In the genomic region with DNA sequence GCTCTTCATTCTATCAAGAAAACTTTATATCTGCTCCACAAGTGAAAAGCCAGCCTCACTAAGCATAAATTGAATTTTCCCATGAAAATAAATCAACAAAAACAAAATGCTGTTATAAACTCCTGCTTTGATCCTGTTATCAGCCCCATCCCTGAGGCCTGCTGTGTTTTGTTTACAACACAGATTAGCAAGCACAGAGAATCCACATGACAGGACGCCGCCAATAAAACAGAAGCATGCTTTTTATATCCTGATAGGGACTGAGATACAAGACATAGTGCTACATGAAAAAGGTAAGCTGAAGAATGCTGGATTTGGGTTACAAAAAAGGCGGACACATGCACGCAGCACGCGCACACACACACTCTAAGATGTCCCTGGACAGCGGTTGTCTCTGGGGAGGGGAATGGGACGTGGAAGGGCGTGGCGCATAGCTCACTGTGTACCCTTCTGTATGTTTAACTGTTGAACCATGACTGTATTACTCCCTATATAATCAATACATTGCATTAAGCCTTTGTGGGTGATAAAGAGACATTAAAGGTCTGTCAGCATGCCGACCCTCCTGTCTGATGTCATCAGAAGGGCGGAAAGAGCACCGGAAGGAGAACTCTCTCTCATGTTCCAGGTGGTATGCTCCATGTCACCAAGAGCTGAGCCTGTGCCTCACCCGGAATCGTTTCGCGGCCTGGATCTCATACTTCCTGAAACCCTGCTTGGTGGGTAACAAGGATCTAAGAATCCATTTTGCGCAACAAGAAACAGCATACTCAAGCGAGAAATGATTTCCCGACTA, we compare ENCODE assay signal across 16 cellular contexts.
"Had no signal": no experiment of that assay in that cellular context is flagged by ENCODE, and none has a peak within 500 bp of the region (broad histone marks: within the 10 kb centered on the region; RNA-seq: fewer than 3 reads in every experiment).

No MANE protein-coding gene starts in this region.

- H3K27ac Mint-ChIP-seq: activated CD4-positive, alpha-beta T cell treated with anti-CD3 and anti-CD28 coated beads, Interleukin-2, amount 10 ng/mL, durations not matched to agents 7 days and 5 days; activated naive CD8-positive, alpha-beta T cell; nephron progenitor cell; progenitor cell of endocrine pancreas; stimulated activated naive CD8-positive, alpha-beta T cell treated with anti-CD3 and anti-CD28 coated beads, Interleukin-15, amount 100 ng/mL, for 72 hours had no signal

- DNase-seq: activated CD4-positive, alpha-beta T cell treated with anti-CD3 and anti-CD28 coated beads, Interleukin-2, amount 10 ng/mL, durations not matched to agents 7 days and 5 days; activated CD4-positive, CD25-positive, alpha-beta regulatory T cell; activated CD8-positive, alpha-beta memory T cell treated with anti-CD3 and anti-CD28 coated beads, Interleukin-2, amount 50 U/mL, for 4 hours; activated effector memory CD4-positive, alpha-beta T cell treated with anti-CD3 and anti-CD28 coated beads, Interleukin-2, amount 50 U/mL, for 16 hours; activated T-cell treated with anti-CD3 and anti-CD28 coated beads, Interleukin-2, amount 50 U/mL, for 48 hours; effector CD4-positive, alpha-beta T cell; nephron progenitor cell; occipital lobe; stimulated activated CD4-positive, alpha-beta T cell treated with anti-CD3 and anti-CD28 coated beads, Interleukin-2, amount 100 ng/mL, for 24 hours; stimulated activated naive CD8-positive, alpha-beta T cell treated with anti-CD3 and anti-CD28 coated beads, Interleukin-15, amount 100 ng/mL, for 72 hours; T-cell had no signal

- H3K27ac ChIP-seq: esophagus muscularis mucosa, suprapubic skin, vagina had no signal

- ATAC-seq: stimulated activated naive CD8-positive, alpha-beta T cell treated with anti-CD3 and anti-CD28 coated beads, Interleukin-15, amount 100 ng/mL, for 72 hours; T-cell had no signal

- H3K4me1 ChIP-seq: suprapubic skin, vagina had no signal

- H3K4me3 ChIP-seq: esophagus muscularis mucosa, suprapubic skin, vagina had no signal

- H3K9me3 ChIP-seq: esophagus muscularis mucosa, suprapubic skin, vagina had no signal

- H3K27me3 ChIP-seq: esophagus muscularis mucosa, suprapubic skin, vagina had no signal

- H3K9me3 Mint-ChIP-seq: activated CD4-positive, alpha-beta T cell treated with anti-CD3 and anti-CD28 coated beads, Interleukin-2, amount 10 ng/mL, durations not matched to agents 7 days and 5 days; nephron progenitor cell; stimulated activated naive CD8-positive, alpha-beta T cell treated with anti-CD3 and anti-CD28 coated beads, Interleukin-15, amount 100 ng/mL, for 72 hours; T-cell had no signal

- H3K36me3 Mint-ChIP-seq: activated naive CD8-positive, alpha-beta T cell had no signal

- H3K36me3 ChIP-seq: suprapubic skin, vagina had no signal

- H3K4me3 Mint-ChIP-seq: activated CD4-positive, alpha-beta T cell treated with anti-CD3 and anti-CD28 coated beads, Interleukin-2, amount 10 ng/mL, durations not matched to agents 7 days and 5 days; activated naive CD8-positive, alpha-beta T cell; nephron progenitor cell; stimulated activated naive CD8-positive, alpha-beta T cell treated with anti-CD3 and anti-CD28 coated beads, Interleukin-15, amount 100 ng/mL, for 72 hours; T-cell had no signal

- H3K27me3 Mint-ChIP-seq: activated CD4-positive, alpha-beta T cell treated with anti-CD3 and anti-CD28 coated beads, Interleukin-2, amount 10 ng/mL, durations not matched to agents 7 days and 5 days; activated naive CD8-positive, alpha-beta T cell; stimulated activated naive CD8-positive, alpha-beta T cell treated with anti-CD3 and anti-CD28 coated beads, Interleukin-15, amount 100 ng/mL, for 72 hours; T-cell had no signal
